ENCODE assay signal across 2 cellular contexts in genomic region chr5:138275895-138276294, GRCh38.
TF ChIP-seq lines count a peak whose summit lies in the region.

No MANE protein-coding gene starts in this region.

TF ChIP-seq in liver, 16 proteins besides CTCF, POLR2A, EP300 and RAD21:
- TF ChIP-seq TAF1 (conservative IDR thresholded peaks at IDR 0.05) (no peak), NR2F2 (IDR thresholded peaks at IDR 0.05) (no peak), YY1 (IDR thresholded peaks at IDR 0.05) (no peak), FOXA1 (IDR thresholded peaks at IDR 0.05) (no peak), FOXA2 (IDR thresholded peaks at IDR 0.05) (no peak), ATF3 (IDR thresholded peaks at IDR 0.05) (no peak), RXRA (IDR thresholded peaks at IDR 0.05) (no peak), SP1 (IDR thresholded peaks at IDR 0.05) (no peak), EGR1 (IDR thresholded peaks at IDR 0.05; ENCODE audit: low read depth in 2 of 2) (no peak), JUND (IDR thresholded peaks at IDR 0.05) (no peak), HNF4G (IDR thresholded peaks at IDR 0.05) (no peak)
- TF ChIP-seq, protein P1, sequence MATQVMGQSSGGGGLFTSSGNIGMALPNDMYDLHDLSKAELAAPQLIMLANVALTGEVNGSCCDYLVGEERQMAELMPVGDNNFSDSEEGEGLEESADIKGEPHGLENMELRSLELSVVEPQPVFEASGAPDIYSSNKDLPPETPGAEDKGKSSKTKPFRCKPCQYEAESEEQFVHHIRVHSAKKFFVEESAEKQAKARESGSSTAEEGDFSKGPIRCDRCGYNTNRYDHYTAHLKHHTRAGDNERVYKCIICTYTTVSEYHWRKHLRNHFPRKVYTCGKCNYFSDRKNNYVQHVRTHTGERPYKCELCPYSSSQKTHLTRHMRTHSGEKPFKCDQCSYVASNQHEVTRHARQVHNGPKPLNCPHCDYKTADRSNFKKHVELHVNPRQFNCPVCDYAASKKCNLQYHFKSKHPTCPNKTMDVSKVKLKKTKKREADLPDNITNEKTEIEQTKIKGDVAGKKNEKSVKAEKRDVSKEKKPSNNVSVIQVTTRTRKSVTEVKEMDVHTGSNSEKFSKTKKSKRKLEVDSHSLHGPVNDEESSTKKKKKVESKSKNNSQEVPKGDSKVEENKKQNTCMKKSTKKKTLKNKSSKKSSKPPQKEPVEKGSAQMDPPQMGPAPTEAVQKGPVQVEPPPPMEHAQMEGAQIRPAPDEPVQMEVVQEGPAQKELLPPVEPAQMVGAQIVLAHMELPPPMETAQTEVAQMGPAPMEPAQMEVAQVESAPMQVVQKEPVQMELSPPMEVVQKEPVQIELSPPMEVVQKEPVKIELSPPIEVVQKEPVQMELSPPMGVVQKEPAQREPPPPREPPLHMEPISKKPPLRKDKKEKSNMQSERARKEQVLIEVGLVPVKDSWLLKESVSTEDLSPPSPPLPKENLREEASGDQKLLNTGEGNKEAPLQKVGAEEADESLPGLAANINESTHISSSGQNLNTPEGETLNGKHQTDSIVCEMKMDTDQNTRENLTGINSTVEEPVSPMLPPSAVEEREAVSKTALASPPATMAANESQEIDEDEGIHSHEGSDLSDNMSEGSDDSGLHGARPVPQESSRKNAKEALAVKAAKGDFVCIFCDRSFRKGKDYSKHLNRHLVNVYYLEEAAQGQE (IDR thresholded peaks at IDR 0.05), result no peak
- TF ChIP-seq, protein P2, sequence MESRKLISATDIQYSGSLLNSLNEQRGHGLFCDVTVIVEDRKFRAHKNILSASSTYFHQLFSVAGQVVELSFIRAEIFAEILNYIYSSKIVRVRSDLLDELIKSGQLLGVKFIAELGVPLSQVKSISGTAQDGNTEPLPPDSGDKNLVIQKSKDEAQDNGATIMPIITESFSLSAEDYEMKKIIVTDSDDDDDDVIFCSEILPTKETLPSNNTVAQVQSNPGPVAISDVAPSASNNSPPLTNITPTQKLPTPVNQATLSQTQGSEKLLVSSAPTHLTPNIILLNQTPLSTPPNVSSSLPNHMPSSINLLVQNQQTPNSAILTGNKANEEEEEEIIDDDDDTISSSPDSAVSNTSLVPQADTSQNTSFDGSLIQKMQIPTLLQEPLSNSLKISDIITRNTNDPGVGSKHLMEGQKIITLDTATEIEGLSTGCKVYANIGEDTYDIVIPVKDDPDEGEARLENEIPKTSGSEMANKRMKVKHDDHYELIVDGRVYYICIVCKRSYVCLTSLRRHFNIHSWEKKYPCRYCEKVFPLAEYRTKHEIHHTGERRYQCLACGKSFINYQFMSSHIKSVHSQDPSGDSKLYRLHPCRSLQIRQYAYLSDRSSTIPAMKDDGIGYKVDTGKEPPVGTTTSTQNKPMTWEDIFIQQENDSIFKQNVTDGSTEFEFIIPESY (IDR thresholded peaks at IDR 0.05), result no peak
TF ChIP-seq in liver: peak in this region for 0.

TF ChIP-seq in HepG2, 621 proteins besides CTCF, POLR2A, EP300 and RAD21:
- TF ChIP-seq ELF4 (CRISPR knock-in tag; IDR thresholded peaks at IDR 0.05; ENCODE audit: borderline replicate concordance) (no peak), HDAC1 (CRISPR knock-in tag; IDR thresholded peaks at IDR 0.05) (no peak), ZBTB14 (CRISPR knock-in tag; IDR thresholded peaks at IDR 0.05) (no peak), ZNF292 (CRISPR knock-in tag; IDR thresholded peaks at IDR 0.05; ENCODE audit: borderline replicate concordance, low read depth) (no peak), HCFC1 (IDR thresholded peaks at IDR 0.05; ENCODE audit: low read depth, low read length) (no peak), ZNF549 (CRISPR knock-in tag; IDR thresholded peaks at IDR 0.05) (no peak), CEBPZ (IDR thresholded peaks at IDR 0.05; ENCODE audit: low read length) (no peak)
- TF ChIP-seq, protein P3, sequence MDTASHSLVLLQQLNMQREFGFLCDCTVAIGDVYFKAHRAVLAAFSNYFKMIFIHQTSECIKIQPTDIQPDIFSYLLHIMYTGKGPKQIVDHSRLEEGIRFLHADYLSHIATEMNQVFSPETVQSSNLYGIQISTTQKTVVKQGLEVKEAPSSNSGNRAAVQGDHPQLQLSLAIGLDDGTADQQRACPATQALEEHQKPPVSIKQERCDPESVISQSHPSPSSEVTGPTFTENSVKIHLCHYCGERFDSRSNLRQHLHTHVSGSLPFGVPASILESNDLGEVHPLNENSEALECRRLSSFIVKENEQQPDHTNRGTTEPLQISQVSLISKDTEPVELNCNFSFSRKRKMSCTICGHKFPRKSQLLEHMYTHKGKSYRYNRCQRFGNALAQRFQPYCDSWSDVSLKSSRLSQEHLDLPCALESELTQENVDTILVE (CRISPR knock-in tag; IDR thresholded peaks at IDR 0.05), result no peak
